1 cellular context compared by ENCODE assay signal in genomic region chr1:21781971-21782867, GRCh38.
TF ChIP-seq lines count a peak whose summit lies in the region.

No MANE protein-coding gene starts in this region.

TF ChIP-seq in K562, 482 proteins besides CTCF, POLR2A, EP300 and RAD21 (continued from another document):
- TF ChIP-seq ATF3 (IDR thresholded peaks at IDR 0.05) (peak; percentile 63), ATF3 (CRISPR knock-in tag; conservative IDR thresholded peaks at IDR 0.05) (no peak), MXI1 (IDR thresholded peaks at IDR 0.05; ENCODE audit: low read depth, low read length) (peak; percentile 25; the same call in 1 of the 2 replicates), ZNF431 (CRISPR knock-in tag; IDR thresholded peaks at IDR 0.05) (0 out of 2 replicates have a peak, but pooled peaks have one; percentile 24), ZNF12 (CRISPR knock-in tag; IDR thresholded peaks at IDR 0.05) (peak; percentile 58; the same call in 1 of the 2 replicates), RBM39 (optimal IDR thresholded peaks at IDR 0.05; ENCODE audit: low read depth, low read length) (no peak), ZNF511 (CRISPR knock-in tag; IDR thresholded peaks at IDR 0.05) (peak; percentile 79; the same call in 1 of the 2 replicates), COPS2 (conservative IDR thresholded peaks at IDR 0.05) (no peak), LCOR (CRISPR knock-in tag; IDR thresholded peaks at IDR 0.05) (peak; percentile 95), MEIS2 (IDR thresholded peaks at IDR 0.05; ENCODE audit: partially characterized antibody) (no peak), HDAC1 (IDR thresholded peaks at IDR 0.05) (peak in 1 of 2 experiments; percentile 91; a peak in 1 of 4 replicates), SIN3A (IDR thresholded peaks at IDR 0.05; ENCODE audit: borderline replicate concordance in 2 of 2, control insufficient read depth in 1 of 2, low read depth in 2 of 2, low read length in 2 of 2) (no peak), TAF9B (IDR thresholded peaks at IDR 0.05; ENCODE audit: partially characterized antibody) (peak; percentile 59), ZNF175 (CRISPR knock-in tag; IDR thresholded peaks at IDR 0.05; ENCODE audit: low read depth) (no peak), POLR3A (IDR thresholded peaks at IDR 0.05; ENCODE audit: borderline replicate concordance, extremely low read depth, insufficient read depth, insufficient read length) (no peak), MITF (IDR thresholded peaks at IDR 0.05) (no peak), KDM5B (IDR thresholded peaks at IDR 0.05; ENCODE audit: insufficient replicate concordance, low read depth, low read length) (no peak), ZNF311 (CRISPR knock-in tag; IDR thresholded peaks at IDR 0.05) (no peak), TSC22D4 (tag; IDR thresholded peaks at IDR 0.05) (no peak), ZNF224 (CRISPR knock-in tag; IDR thresholded peaks at IDR 0.05) (no peak), PYGO2 (tag; IDR thresholded peaks at IDR 0.05) (no peak), FOXA1 (IDR thresholded peaks at IDR 0.05; ENCODE audit: borderline replicate concordance) (no peak), KAT2B (IDR thresholded peaks at IDR 0.05; ENCODE audit: low read depth, low read length) (no peak), ZZZ3 (IDR thresholded peaks at IDR 0.05) (no peak), ZNF174 (CRISPR knock-in tag; IDR thresholded peaks at IDR 0.05) (no peak), NBN (IDR thresholded peaks at IDR 0.05; ENCODE audit: low read depth) (peak; percentile 48; the same call in 1 of the 2 replicates), RFX5 (IDR thresholded peaks at IDR 0.05; ENCODE audit: low read depth, low read length) (no peak), CHD1 (IDR thresholded peaks at IDR 0.05; ENCODE audit: low read length) (peak; percentile 59), NONO (IDR thresholded peaks at IDR 0.05; ENCODE audit: low read depth in 2 of 2, low read length in 1 of 2) (no peak), ZEB2 (IDR thresholded peaks at IDR 0.05) (peak; percentile 96), ZNF644 (tag; IDR thresholded peaks at IDR 0.05; ENCODE audit: low read depth) (no peak), FOXJ2 (tag; IDR thresholded peaks at IDR 0.05) (no peak), HNRNPL (IDR thresholded peaks at IDR 0.05; ENCODE audit: low read depth, low read length) (no peak), E2F4 (CRISPR knock-in tag; IDR thresholded peaks at IDR 0.05; ENCODE audit: low read depth) (peak; percentile 51), HCFC1 (IDR thresholded peaks at IDR 0.05; ENCODE audit: low read depth, low read length) (no peak; the same call in 1 of the 2 replicates), BRD4 (IDR thresholded peaks at IDR 0.05) (no peak; the same call in 1 of the 2 replicates), ETS2 (tag; IDR thresholded peaks at IDR 0.05; ENCODE audit: borderline replicate concordance, poor library complexity, severe bottlenecking) (no peak), PATZ1 (CRISPR knock-in tag; IDR thresholded peaks at IDR 0.05; ENCODE audit: borderline replicate concordance) (no peak), PCBP1 (IDR thresholded peaks at IDR 0.05; ENCODE audit: low read depth, low read length, poor library complexity, severe bottlenecking) (peak; percentile 62), MTA3 (IDR thresholded peaks at IDR 0.05; ENCODE audit: borderline replicate concordance) (no peak; the same call in 1 of the 2 replicates), IRF2 (CRISPR knock-in tag; IDR thresholded peaks at IDR 0.05) (no peak), ZBED1 (IDR thresholded peaks at IDR 0.05) (0 out of 2 replicates have a peak, but pooled peaks have one; percentile 14), HMG20A (CRISPR knock-in tag; conservative IDR thresholded peaks at IDR 0.05) (no peak), CC2D1A (IDR thresholded peaks at IDR 0.05) (peak; percentile 65), THRAP3 (IDR thresholded peaks at IDR 0.05; ENCODE audit: borderline replicate concordance) (no peak; the same call in 1 of the 2 replicates), NRF1 (conservative IDR thresholded peaks at IDR 0.05 in 1 of 2, IDR thresholded peaks at IDR 0.05 in 1 of 2) (peak; percentile 75 to 80), ZNF695 (CRISPR knock-in tag; IDR thresholded peaks at IDR 0.05) (no peak), USF1 (CRISPR knock-in tag; IDR thresholded peaks at IDR 0.05) (peak; percentile 45; the same call in 1 of the 2 replicates), HNRNPK (IDR thresholded peaks at IDR 0.05; ENCODE audit: low read depth, low read length, poor library complexity, severe bottlenecking) (no peak), JUN (IDR thresholded peaks at IDR 0.05; ENCODE audit: borderline replicate concordance, low read depth, low read length) (no peak), JUN (CRISPR knock-in tag; IDR thresholded peaks at IDR 0.05; ENCODE audit: borderline replicate concordance) (no peak; the same call in 1 of the 2 replicates), TBL1XR1 (IDR thresholded peaks at IDR 0.05; ENCODE audit: low read length in 2 of 2) (peak in 1 of 2 experiments; percentile 12; a peak in 2 of 4 replicates), SAFB2 (IDR thresholded peaks at IDR 0.05; ENCODE audit: borderline replicate concordance, low read depth, low read length, severe bottlenecking) (no peak), ZNF354B (CRISPR knock-in tag; IDR thresholded peaks at IDR 0.05) (no peak)
- TF ChIP-seq, protein P1, sequence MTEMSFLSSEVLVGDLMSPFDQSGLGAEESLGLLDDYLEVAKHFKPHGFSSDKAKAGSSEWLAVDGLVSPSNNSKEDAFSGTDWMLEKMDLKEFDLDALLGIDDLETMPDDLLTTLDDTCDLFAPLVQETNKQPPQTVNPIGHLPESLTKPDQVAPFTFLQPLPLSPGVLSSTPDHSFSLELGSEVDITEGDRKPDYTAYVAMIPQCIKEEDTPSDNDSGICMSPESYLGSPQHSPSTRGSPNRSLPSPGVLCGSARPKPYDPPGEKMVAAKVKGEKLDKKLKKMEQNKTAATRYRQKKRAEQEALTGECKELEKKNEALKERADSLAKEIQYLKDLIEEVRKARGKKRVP (CRISPR knock-in tag; IDR thresholded peaks at IDR 0.05) = no peak
- TF ChIP-seq, protein P2, sequence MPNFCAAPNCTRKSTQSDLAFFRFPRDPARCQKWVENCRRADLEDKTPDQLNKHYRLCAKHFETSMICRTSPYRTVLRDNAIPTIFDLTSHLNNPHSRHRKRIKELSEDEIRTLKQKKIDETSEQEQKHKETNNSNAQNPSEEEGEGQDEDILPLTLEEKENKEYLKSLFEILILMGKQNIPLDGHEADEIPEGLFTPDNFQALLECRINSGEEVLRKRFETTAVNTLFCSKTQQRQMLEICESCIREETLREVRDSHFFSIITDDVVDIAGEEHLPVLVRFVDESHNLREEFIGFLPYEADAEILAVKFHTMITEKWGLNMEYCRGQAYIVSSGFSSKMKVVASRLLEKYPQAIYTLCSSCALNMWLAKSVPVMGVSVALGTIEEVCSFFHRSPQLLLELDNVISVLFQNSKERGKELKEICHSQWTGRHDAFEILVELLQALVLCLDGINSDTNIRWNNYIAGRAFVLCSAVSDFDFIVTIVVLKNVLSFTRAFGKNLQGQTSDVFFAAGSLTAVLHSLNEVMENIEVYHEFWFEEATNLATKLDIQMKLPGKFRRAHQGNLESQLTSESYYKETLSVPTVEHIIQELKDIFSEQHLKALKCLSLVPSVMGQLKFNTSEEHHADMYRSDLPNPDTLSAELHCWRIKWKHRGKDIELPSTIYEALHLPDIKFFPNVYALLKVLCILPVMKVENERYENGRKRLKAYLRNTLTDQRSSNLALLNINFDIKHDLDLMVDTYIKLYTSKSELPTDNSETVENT (CRISPR knock-in tag; IDR thresholded peaks at IDR 0.05) = no peak
- TF ChIP-seq, protein P3, sequence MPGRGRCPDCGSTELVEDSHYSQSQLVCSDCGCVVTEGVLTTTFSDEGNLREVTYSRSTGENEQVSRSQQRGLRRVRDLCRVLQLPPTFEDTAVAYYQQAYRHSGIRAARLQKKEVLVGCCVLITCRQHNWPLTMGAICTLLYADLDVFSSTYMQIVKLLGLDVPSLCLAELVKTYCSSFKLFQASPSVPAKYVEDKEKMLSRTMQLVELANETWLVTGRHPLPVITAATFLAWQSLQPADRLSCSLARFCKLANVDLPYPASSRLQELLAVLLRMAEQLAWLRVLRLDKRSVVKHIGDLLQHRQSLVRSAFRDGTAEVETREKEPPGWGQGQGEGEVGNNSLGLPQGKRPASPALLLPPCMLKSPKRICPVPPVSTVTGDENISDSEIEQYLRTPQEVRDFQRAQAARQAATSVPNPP (IDR thresholded peaks at IDR 0.05; ENCODE audit: borderline replicate concordance, insufficient read depth, insufficient read length) = no peak
